Comparison of ENCODE assay signal across 8 cellular contexts in genomic region chr6:34656378-34657036, GRCh38. TPM values are rescaled to one million over a fixed set of nuclear protein-coding genes. Genes with fewer than 3 reads are reported as not detected.
DNase-seq lines count a peak whose midpoint lies in the region; ATAC-seq and TF ChIP-seq lines count a peak whose summit lies in the region.

No MANE protein-coding gene starts in this region.

- peak overlapping the region; percentile 100 for H3K27ac ChIP-seq in KMS-11

- H3K4me3 Mint-ChIP-seq in memory B cell, result peak overlapping the region; percentile 84
- peak overlapping the region; percentile 59 for H3K4me3 Mint-ChIP-seq in type B pancreatic cell

- H3K27me3 Mint-ChIP-seq in memory B cell, result no peaks in the 10 kb centered on the region
- no peaks in the 10 kb centered on the region for H3K27me3 Mint-ChIP-seq in type B pancreatic cell

- H3K36me3 Mint-ChIP-seq in memory B cell, result peaks cover 5% of the 10 kb centered on the region
- H3K36me3 Mint-ChIP-seq in type B pancreatic cell, result peaks cover 5% of the 10 kb centered on the region

- no peaks in the 10 kb centered on the region for H3K36me3 ChIP-seq in KMS-11 (ENCODE audit: insufficient read depth)

- DNase-seq in NCI-H2107 treated with DMSO at 0.1 percent for 48 hours (lab: John Stamatoyannopoulos, UW; ENCODE audit: unreplicated experiment) (peak; percentile 66), NCI-H2107 (lab: John Stamatoyannopoulos, UW) (no peak), SHP77 treated with DMSO at 0.1 percent for 48 hours (lab: John Stamatoyannopoulos, UW) (peak; percentile 76), cerebellum (ENCODE audit: low spot score) (peak; percentile 48), memory B cell (ENCODE audit: low spot score in 2 of 2) (peak in 1 of 2 donors; percentile 29), type B pancreatic cell (ENCODE audit: extremely low spot score, unreplicated experiment) (no peak)

- H3K27ac Mint-ChIP-seq in memory B cell, result peak overlapping the region; percentile 94
- H3K27ac Mint-ChIP-seq in type B pancreatic cell, result peak overlapping the region; percentile 89

- H3K9me3 Mint-ChIP-seq in memory B cell (no peaks in the 10 kb centered on the region), type B pancreatic cell (no peaks in the 10 kb centered on the region)

- H3K4me3 ChIP-seq in KMS-11 (IDR thresholded peaks at IDR 0.05; ENCODE audit: insufficient read depth, low read depth, low read length), result no peak overlapping the region

- peaks cover 49% of the 10 kb centered on the region for H3K79me2 ChIP-seq in KMS-11 (ENCODE audit: insufficient read depth, low read depth)

- H3K27me3 ChIP-seq in KMS-11 (ENCODE audit: insufficient read depth, low read depth), result no peaks in the 10 kb centered on the region

- no peak for TF ChIP-seq CTCF in KMS-11 (conservative IDR thresholded peaks at IDR 0.05; ENCODE audit: low read depth, low read length)
- no peak for TF ChIP-seq CTCF in type B pancreatic cell (conservative IDR thresholded peaks at IDR 0.05)

- H3K4me1 ChIP-seq in KMS-11 (ENCODE audit: low read depth, poor library complexity, severe bottlenecking), result peaks cover 97% of the 10 kb centered on the region

- H2AFZ ChIP-seq in KMS-11 (ENCODE audit: low read depth), result no peak overlapping the region

- peak overlapping the region; percentile 95 for H3K4me2 ChIP-seq in KMS-11

- peak overlapping the region; percentile 93 for H3K9ac ChIP-seq in KMS-11

- H3K4me1 Mint-ChIP-seq in memory B cell (peaks cover 28% of the 10 kb centered on the region), type B pancreatic cell (ENCODE audit: unreplicated experiment) (peaks cover 28% of the 10 kb centered on the region)

- ATAC-seq in GM21723 (IDR thresholded peaks at IDR 0.05; ENCODE audit: unreplicated experiment) (peak; percentile 91), memory B cell (ENCODE audit: low read depth) (peak; percentile 86)

- H4K20me1 ChIP-seq in KMS-11 (ENCODE audit: insufficient read depth), result no peaks in the 10 kb centered on the region

RNA-seq across cellular contexts. Expression of gene ILRUN, which starts 40.1 kb away (rescaled TPM):
- total RNA-seq in cerebellum (19.2 TPM), type B pancreatic cell (ENCODE audit: low replicate concordance) (60.3 and 83.4 TPM in 2 replicates)

Comparison
In these comparisons a context has a peak if more than half of its experiments do, and no peak if none do; other contexts are left out.
1. DNase-seq: peak in NCI-H2107 treated with DMSO at 0.1 percent for 48 hours (single experiment), SHP77 treated with DMSO at 0.1 percent for 48 hours (single experiment) and cerebellum (single experiment); none in NCI-H2107 (single experiment) and type B pancreatic cell (single experiment).